Comparison of ENCODE assay signal across 15 cellular contexts in the genomic region with DNA sequence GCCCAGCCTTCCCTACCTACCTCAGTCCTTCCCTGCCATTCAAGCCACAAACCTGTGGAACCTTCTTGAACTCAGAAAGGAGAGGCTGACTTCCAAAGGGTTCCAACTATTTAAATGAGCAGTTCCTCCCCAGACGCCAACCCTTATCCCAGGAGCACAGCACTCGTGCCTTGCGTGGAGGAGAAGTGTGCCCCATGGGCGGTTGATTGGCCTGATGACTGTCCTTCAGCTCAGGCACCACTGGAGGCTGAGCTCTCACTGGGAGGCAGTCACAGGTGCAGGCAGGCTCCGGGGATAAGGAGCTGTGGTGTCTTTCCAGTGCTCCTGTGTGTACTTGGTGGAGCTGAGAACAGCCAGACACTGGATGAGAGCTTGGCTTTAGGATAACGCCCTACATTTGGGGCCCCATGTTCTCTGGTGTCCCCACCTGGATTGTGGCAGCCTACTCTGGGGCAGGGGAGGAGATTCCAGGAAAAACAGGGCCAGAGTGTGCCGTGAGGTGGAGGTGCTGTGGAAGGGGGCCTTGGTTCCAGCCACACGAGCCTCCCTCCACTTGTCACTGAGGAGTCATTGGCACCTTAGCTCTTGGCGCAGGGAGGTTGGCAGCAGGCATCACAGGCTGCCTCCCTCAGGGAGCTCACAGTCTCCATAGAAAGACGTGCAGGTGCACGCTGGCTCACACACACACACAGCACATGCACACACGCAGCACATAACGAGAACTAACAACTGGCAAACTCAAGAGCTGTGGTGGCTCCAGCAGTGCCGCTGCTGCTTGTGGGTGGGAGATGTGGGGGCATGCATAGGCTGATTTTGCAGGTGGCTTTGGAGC. TPM values are rescaled to one million over a fixed set of nuclear protein-coding genes. Genes with fewer than 3 reads are reported as not detected.
DNase-seq lines count a peak whose midpoint lies in the region; ATAC-seq and TF ChIP-seq lines count a peak whose summit lies in the region.
"Had no signal": no experiment of that assay in that cellular context is flagged by ENCODE, and none has a peak within 500 bp of the region (broad histone marks: within the 10 kb centered on the region; RNA-seq: fewer than 3 reads in every experiment).

No MANE protein-coding gene starts in this region.

- H3K36me3 ChIP-seq in H7 (replicated peaks; ENCODE audit: control insufficient read depth, insufficient read depth, low read length) (no peaks in the 10 kb centered on the region), lung (ENCODE audit: control insufficient read depth in 2 of 2, insufficient read depth in 2 of 2, low read length in 2 of 2) (no peaks in the 10 kb centered on the region)
- H3K36me3 ChIP-seq: BE2C had no signal

- no peak for TF ChIP-seq CTCF in lung (IDR thresholded peaks at IDR 0.05; ENCODE audit: control extremely low read depth, extremely low read depth)

- H3K4me1 ChIP-seq in lung (ENCODE audit: control insufficient read depth in 2 of 2, insufficient read depth in 2 of 2, low read length in 2 of 2): no peaks in the 10 kb centered on the region
- H3K4me1 ChIP-seq: BE2C had no signal

- no peaks in the 10 kb centered on the region for H3K9me3 ChIP-seq in lung (ENCODE audit: control insufficient read depth in 2 of 2, insufficient read depth in 1 of 2, low read length in 1 of 2)
- H3K9me3 ChIP-seq: BE2C had no signal

- ATAC-seq in lung (ENCODE audit: insufficient read depth, low FRiP score): no peak
- ATAC-seq: HCT116 had no signal

- H3K4me3 ChIP-seq in H7 (ENCODE audit: insufficient read depth, low read depth, low read length) (no peak overlapping the region), lung (no peak overlapping the region)

- H3K27me3 ChIP-seq in H7 (ENCODE audit: control insufficient read depth, insufficient read depth, low read length): peaks cover 5% of the 10 kb centered on the region
- no peaks in the 10 kb centered on the region for H3K27me3 ChIP-seq in lung (ENCODE audit: control insufficient read depth, insufficient read depth)

- DNase-seq in H7: peak; percentile 32
- peak; percentile 26 for DNase-seq in activated CD8-positive, alpha-beta memory T cell treated with anti-CD3 and anti-CD28 coated beads, Interleukin-2, amount 50 U/mL, for 48 hours
- peak; percentile 24 for DNase-seq in lung (ENCODE audit: low spot score)
- no peak for DNase-seq in inferior parietal cortex (ENCODE audit: extremely low spot score)
- no peak for DNase-seq in activated CD4-positive, alpha-beta T cell treated with anti-CD3 and anti-CD28 coated beads for 48 hours
- DNase-seq in stimulated activated CD4-positive, alpha-beta T cell treated with anti-CD3 and anti-CD28 coated beads, Interleukin-1b, Interleukin-23, amount 100 ng/mL, for 48 hours: no peak
- DNase-seq: BE2C; CD4-positive, alpha-beta T cell; DMS53; NCI-H1105 treated with DMSO at 0.1 percent for 48 hours; NCI-H187; NCI-H446 had no signal

- 84 to 85% methylated on average over 14 of the region's 14 CpGs for WGBS in lung, 2 donors

- H3K27ac ChIP-seq in lung (ENCODE audit: low read depth in 1 of 2, low read length in 1 of 2) (no peak overlapping the region), temporal lobe (ENCODE audit: low read depth, low read length) (peak overlapping the region; percentile 17)
- H3K27ac ChIP-seq: HL-60 had no signal

RNA-seq across cellular contexts. Expression of a gene that starts 22.8 kb away (rescaled TPM):
- 8.4 and 11.1 TPM in 2 replicates for total RNA-seq in H7 (2014; rRNA removed; shearing (Covaris generic))
- total RNA-seq in lung (10 to 100 TPM; 10.7 to 20.5 TPM), temporal lobe (3.7 TPM)
- polyA plus RNA-seq in lung: 1 to 10 TPM; 3.1 to 4.7 TPM

Comparison
In these comparisons a context has a peak if more than half of its experiments do, and no peak if none do; other contexts are left out.
1. DNase-seq: peak in H7 (single experiment), activated CD8-positive, alpha-beta memory T cell treated with anti-CD3 and anti-CD28 coated beads, Interleukin-2, amount 50 U/mL, for 48 hours (single experiment) and lung (single experiment); none in inferior parietal cortex (single experiment), activated CD4-positive, alpha-beta T cell treated with anti-CD3 and anti-CD28 coated beads for 48 hours (single experiment) and stimulated activated CD4-positive, alpha-beta T cell treated with anti-CD3 and anti-CD28 coated beads, Interleukin-1b, Interleukin-23, amount 100 ng/mL, for 48 hours (single experiment).